Comparison of ENCODE assay signal across 19 cellular contexts in genomic region chr9:124743686-124744348, GRCh38. TPM values are rescaled to one million over a fixed set of nuclear protein-coding genes. Genes with fewer than 3 reads are reported as not detected.
DNase-seq lines count a peak whose midpoint lies in the region; ATAC-seq and TF ChIP-seq lines count a peak whose summit lies in the region.
"Had no signal": no experiment of that assay in that cellular context is flagged by ENCODE, and none has a peak within 500 bp of the region (broad histone marks: within the 10 kb centered on the region; RNA-seq: fewer than 3 reads in every experiment).

No MANE protein-coding gene starts in this region.

- BruUV-seq in PC-9 (replicated peaks; lab: Mats Ljungman, UMichigan), result no TSS peak

- peaks cover 65% of the 10 kb centered on the region for H3K79me2 ChIP-seq in PC-9 (ENCODE audit: low read depth)

- H3F3A ChIP-seq in PC-9 (ENCODE audit: insufficient read depth, low read depth), result no peaks in the 10 kb centered on the region; the same call in 1 of the 2 replicates

- POLR2A ChIA-PET in PC-9 (lab: Charles Lee; ENCODE audit: unreplicated experiment), result interaction anchor here (0.6 kb wide), 3 partner anchors 9 to 481 kb away, joined by 3 to 6 read pairs (median 4); no protein-coding TSS in a partner anchor

- intact Hi-C loops in activated T-helper 2 cell treated with anti-CD3 and anti-CD28 coated beads, Interferon-gamma antibody, Interleukin-2, Interleukin-4, amounts not matched to agents 10 μg/mL and 5 μg/mL and 100 μg/mL, durations not matched to agents 14 hours and 24 hours and 36 hours (cut with micrococcal nuclease), result loop anchor here (1.0 kb wide), 1 partner anchor 9 kb away; no protein-coding TSS in a partner anchor
- intact Hi-C loops in PC-9 (cut with micrococcal nuclease; ENCODE audit: unreplicated experiment), result no loop called here

- peaks cover 27% of the 10 kb centered on the region for H3K4me1 Mint-ChIP-seq in HFFc6 (ENCODE audit: low read depth)
- peaks cover 36% of the 10 kb centered on the region for H3K4me1 Mint-ChIP-seq in activated T-helper 2 cell treated with anti-CD3 and anti-CD28 coated beads, Interferon-gamma antibody, Interleukin-2, Interleukin-4, amounts not matched to agents 10 μg/mL and 5 μg/mL and 100 μg/mL, durations not matched to agents 14 hours and 24 hours and 36 hours (ENCODE audit: low read depth)
- no peaks in the 10 kb centered on the region for H3K4me1 Mint-ChIP-seq in effector memory CD8-positive, alpha-beta T cell (ENCODE audit: low read depth in 2 of 2)
- H3K4me1 Mint-ChIP-seq: naive thymus-derived CD8-positive, alpha-beta T cell had no signal

- no peaks in the 10 kb centered on the region for H3K27me3 ChIP-seq in PC-9 (ENCODE audit: insufficient read depth, low read depth)
- H3K27me3 ChIP-seq: brain microvascular endothelial cell, transverse colon had no signal

- H3K4me3 Mint-ChIP-seq in HFFc6, result no peak overlapping the region
- H3K4me3 Mint-ChIP-seq in activated T-helper 2 cell treated with anti-CD3 and anti-CD28 coated beads, Interferon-gamma antibody, Interleukin-2, Interleukin-4, amounts not matched to agents 10 μg/mL and 5 μg/mL and 100 μg/mL, durations not matched to agents 14 hours and 24 hours and 36 hours (ENCODE audit: low read depth), result no peak overlapping the region
- H3K4me3 Mint-ChIP-seq in effector memory CD8-positive, alpha-beta T cell, result no peak overlapping the region
- H3K4me3 Mint-ChIP-seq: naive thymus-derived CD8-positive, alpha-beta T cell had no signal

- no peak overlapping the region for H3K4me3 ChIP-seq in PC-9
- H3K4me3 ChIP-seq: transverse colon had no signal

- no peaks in the 10 kb centered on the region for H3K9me3 ChIP-seq in PC-9 (ENCODE audit: insufficient read depth, low read depth)
- H3K9me3 ChIP-seq: transverse colon had no signal

- peaks cover 10% of the 10 kb centered on the region; the same call in 1 of the 2 replicates for H3K4me1 ChIP-seq in PC-9 (replicated peaks; ENCODE audit: insufficient read depth)

- H3K27me3 Mint-ChIP-seq in HFFc6 (ENCODE audit: insufficient read depth), result no peaks in the 10 kb centered on the region; the same call in 1 of the 2 replicates
- peaks cover 3% of the 10 kb centered on the region for H3K27me3 Mint-ChIP-seq in activated T-helper 2 cell treated with anti-CD3 and anti-CD28 coated beads, Interferon-gamma antibody, Interleukin-2, Interleukin-4, amounts not matched to agents 10 μg/mL and 5 μg/mL and 100 μg/mL, durations not matched to agents 14 hours and 24 hours and 36 hours (ENCODE audit: low read depth)
- H3K27me3 Mint-ChIP-seq in effector memory CD8-positive, alpha-beta T cell, result peaks cover 0 to 22% of the 10 kb centered on the region in 2 donors

- no peaks in the 10 kb centered on the region for H3K9me3 Mint-ChIP-seq in HFFc6
- no peaks in the 10 kb centered on the region for H3K9me3 Mint-ChIP-seq in activated T-helper 2 cell treated with anti-CD3 and anti-CD28 coated beads, Interferon-gamma antibody, Interleukin-2, Interleukin-4, amounts not matched to agents 10 μg/mL and 5 μg/mL and 100 μg/mL, durations not matched to agents 14 hours and 24 hours and 36 hours
- H3K9me3 Mint-ChIP-seq in effector memory CD8-positive, alpha-beta T cell, result no peaks in the 10 kb centered on the region
- H3K9me3 Mint-ChIP-seq: naive thymus-derived CD8-positive, alpha-beta T cell had no signal

- H3K9me2 ChIP-seq in PC-9 (ENCODE audit: insufficient read depth), result no peaks in the 10 kb centered on the region

- no peak overlapping the region for H3K27ac ChIP-seq in PC-9
- H3K27ac ChIP-seq: brain microvascular endothelial cell, WERI-Rb-1 had no signal

- DNase-seq in CD1c-positive myeloid dendritic cell (ENCODE audit: extremely low spot score) (peak; percentile 39), HFFc6 (peak; percentile 23), kidney tubule cell (ENCODE audit: low spot score) (peak; percentile 46), PC-9 (no peak), cerebellum (ENCODE audit: low spot score) (no peak)
- DNase-seq in activated T-helper 2 cell treated with anti-CD3 and anti-CD28 coated beads, Interferon-gamma antibody, Interleukin-2, Interleukin-4, amounts not matched to agents 10 μg/mL and 5 μg/mL and 100 μg/mL, durations not matched to agents 14 hours and 24 hours and 36 hours (ENCODE audit: low spot score), result no peak
- no peak for DNase-seq in effector memory CD8-positive, alpha-beta T cell
- DNase-seq: activated CD8-positive, alpha-beta memory T cell treated with anti-CD3 and anti-CD28 coated beads for 24 hours; activated gamma-delta T cell treated with Interleukin-2 at 50 U/mL for 16 hours; brain microvascular endothelial cell; effector CD4-positive, alpha-beta T cell; KG1; naive thymus-derived CD8-positive, alpha-beta T cell; NCI-H1436 treated with DMSO at 0.1 percent for 48 hours; retina; stimulated activated CD4-positive, alpha-beta T cell treated with anti-CD3 and anti-CD28 coated beads, Interleukin-4, amount 100 ng/mL, for 1 hour; transverse colon; WERI-Rb-1 had no signal

- no peaks in the 10 kb centered on the region for H4K20me1 ChIP-seq in PC-9 (ENCODE audit: insufficient read depth)

- H3K36me3 ChIP-seq in PC-9 (ENCODE audit: low read depth), result peaks cover 9% of the 10 kb centered on the region; the same call in 1 of the 2 replicates
- H3K36me3 ChIP-seq: brain microvascular endothelial cell, transverse colon had no signal

- no peak overlapping the region for H3K4me2 ChIP-seq in PC-9

- CTCF ChIA-PET in PC-9 (lab: Charles Lee), result interaction anchor here (0.6 to 0.7 kb wide), 2 partner anchors 8 to 11 kb away, joined by 3 read pairs; no protein-coding TSS in a partner anchor

- H3K27ac Mint-ChIP-seq in HFFc6, result no peak overlapping the region; the same call in 1 of the 2 replicates
- peak overlapping the region; percentile 69 for H3K27ac Mint-ChIP-seq in activated T-helper 2 cell treated with anti-CD3 and anti-CD28 coated beads, Interferon-gamma antibody, Interleukin-2, Interleukin-4, amounts not matched to agents 10 μg/mL and 5 μg/mL and 100 μg/mL, durations not matched to agents 14 hours and 24 hours and 36 hours
- H3K27ac Mint-ChIP-seq in effector memory CD8-positive, alpha-beta T cell, result no peak overlapping the region
- H3K27ac Mint-ChIP-seq: naive thymus-derived CD8-positive, alpha-beta T cell had no signal

- H2AFZ ChIP-seq in PC-9, result no peak overlapping the region

- TF ChIP-seq CTCF in HFFc6 (IDR thresholded peaks at IDR 0.05), result no peak
- no peak for TF ChIP-seq CTCF in PC-9 (conservative IDR thresholded peaks at IDR 0.05)

- no peaks in the 10 kb centered on the region for H3K36me3 Mint-ChIP-seq in HFFc6 (ENCODE audit: low read depth)
- no peaks in the 10 kb centered on the region for H3K36me3 Mint-ChIP-seq in activated T-helper 2 cell treated with anti-CD3 and anti-CD28 coated beads, Interferon-gamma antibody, Interleukin-2, Interleukin-4, amounts not matched to agents 10 μg/mL and 5 μg/mL and 100 μg/mL, durations not matched to agents 14 hours and 24 hours and 36 hours (ENCODE audit: low read depth)
- no peaks in the 10 kb centered on the region for H3K36me3 Mint-ChIP-seq in effector memory CD8-positive, alpha-beta T cell (ENCODE audit: insufficient read depth)
- H3K36me3 Mint-ChIP-seq: naive thymus-derived CD8-positive, alpha-beta T cell had no signal

- ATAC-seq in effector memory CD8-positive, alpha-beta T cell (replicated peaks), result no peak
- no peak for ATAC-seq in GM19035 (IDR thresholded peaks at IDR 0.05; ENCODE audit: unreplicated experiment)
- ATAC-seq: naive thymus-derived CD8-positive, alpha-beta T cell had no signal

RNA-seq across cellular contexts. Expression of gene NR6A1, which starts 27.3 kb away (rescaled TPM):
- total RNA-seq in HFFc6 (2021; fragmentation: NEBNext Ultra II Directional; extraction: Animal tissue kit (Norgen Biotek cat#: 25700)), result under 1 TPM; 0.05 to 0.26 (median 0.13) TPM
- total RNA-seq in activated T-helper 2 cell treated with anti-CD3 and anti-CD28 coated beads, Interferon-gamma antibody, Interleukin-2, Interleukin-4, amounts not matched to agents 10 μg/mL and 5 μg/mL and 100 μg/mL, durations not matched to agents 14 hours and 24 hours and 36 hours, result 1.5 and 1.8 TPM in 2 replicates
- total RNA-seq in PC-9 (2021), result 13.0 TPM in 2 replicates
- 2.9 TPM for total RNA-seq in cerebellum

RNA-seq across cellular contexts. Expression of gene OLFML2A, which starts 33.1 kb away (rescaled TPM):
- under 1 TPM; 0.30 to 0.88 (median 0.36) TPM for total RNA-seq in HFFc6 (2021; fragmentation: NEBNext Ultra II Directional; extraction: Animal tissue kit (Norgen Biotek cat#: 25700))
- 0.11 TPM in 1 of 2 replicates, not detected in the other for total RNA-seq in activated T-helper 2 cell treated with anti-CD3 and anti-CD28 coated beads, Interferon-gamma antibody, Interleukin-2, Interleukin-4, amounts not matched to agents 10 μg/mL and 5 μg/mL and 100 μg/mL, durations not matched to agents 14 hours and 24 hours and 36 hours
- 5.7 and 9.0 TPM in 2 replicates for total RNA-seq in PC-9 (2021)
- 5.4 TPM for total RNA-seq in cerebellum

Comparison
In these comparisons a context has a peak if more than half of its experiments do, and no peak if none do; other contexts are left out.
1. DNase-seq: peak in CD1c-positive myeloid dendritic cell (single experiment), HFFc6 (single experiment) and kidney tubule cell (single experiment); none in activated T-helper 2 cell treated with anti-CD3 and anti-CD28 coated beads, Interferon-gamma antibody, Interleukin-2, Interleukin-4, amounts not matched to agents 10 μg/mL and 5 μg/mL and 100 μg/mL, durations not matched to agents 14 hours and 24 hours and 36 hours (single experiment), effector memory CD8-positive, alpha-beta T cell (0 of 3), PC-9 (0 of 2) and cerebellum (single experiment).